ENCODE assay signal across 12 cellular contexts in genomic region chr13:94480672-94481145, GRCh38. TPM values are rescaled to one million over a fixed set of nuclear protein-coding genes. Genes with fewer than 3 reads are reported as not detected.
A peak's percentile ranks its signal among the peaks of the same experiment; 100 is the strongest.
DNase-seq lines count a peak whose midpoint lies in the region; ATAC-seq and TF ChIP-seq lines count a peak whose summit lies in the region.
"Had no signal": no experiment of that assay in that cellular context is flagged by ENCODE, and none has a peak within 500 bp of the region (broad histone marks: within the 10 kb centered on the region; RNA-seq: fewer than 3 reads in every experiment).

No MANE protein-coding gene starts in this region.

- WGBS in psoas muscle, 3 donors: 15 to 34% (median 32%) methylated on average over 3 of the region's 3 CpGs

- H3K36me3 Mint-ChIP-seq in GM23338 (ENCODE audit: low read depth): no peaks in the 10 kb centered on the region
- H3K36me3 Mint-ChIP-seq: activated CD8-positive, alpha-beta memory T cell treated with anti-CD3 and anti-CD28 coated beads, Interleukin-2, amount 10 ng/mL, durations not matched to agents 7 days and 5 days had no signal

- no peak for TF ChIP-seq CTCF in GM23338 (conservative IDR thresholded peaks at IDR 0.05; ENCODE audit: low read depth in 2 of 2)
- TF ChIP-seq CTCF in psoas muscle (IDR thresholded peaks at IDR 0.05): no peak

- intact Hi-C loops in psoas muscle (cut with DNase I): no loop called here

- no peaks in the 10 kb centered on the region; the same call in 2 of the 3 replicates for H3K4me1 Mint-ChIP-seq in GM23338

- H3K9me2 ChIP-seq in GM23338 (ENCODE audit: insufficient read depth): peaks cover 5% of the 10 kb centered on the region; the same call in 1 of the 2 replicates

- no peak for DNase-seq in GM23338 (ENCODE audit: low spot score)
- DNase-seq in NCI-H69 (lab: John Stamatoyannopoulos, UW): peak; percentile 25
- DNase-seq in dedifferentiated amniotic fluid mesenchymal stem cell (ENCODE audit: extremely low spot score): peak; percentile 69
- DNase-seq in psoas muscle: peak; percentile 45 to 77
- DNase-seq in DMS153 treated with DMSO at 0.1 percent for 48 hours (lab: John Stamatoyannopoulos, UW; ENCODE audit: unreplicated experiment): no peak
- DNase-seq: activated CD8-positive, alpha-beta memory T cell treated with anti-CD3 and anti-CD28 coated beads, Interleukin-2, amount 10 ng/mL, durations not matched to agents 7 days and 5 days; NCI-H1436 treated with DMSO at 0.1 percent for 48 hours had no signal

- H3K27ac Mint-ChIP-seq in GM23338: no peak overlapping the region
- H3K27ac Mint-ChIP-seq: activated CD8-positive, alpha-beta memory T cell treated with anti-CD3 and anti-CD28 coated beads, Interleukin-2, amount 10 ng/mL, durations not matched to agents 7 days and 5 days had no signal

- H3K9me3 Mint-ChIP-seq in GM23338: no peaks in the 10 kb centered on the region

- no peak for ATAC-seq in GM23338
- peak; percentile 28 to 73 (median 60) for ATAC-seq in psoas muscle
- ATAC-seq in GM19395 (IDR thresholded peaks at IDR 0.05; ENCODE audit: unreplicated experiment): no peak
- no peak for ATAC-seq in HG03571 (IDR thresholded peaks at IDR 0.05; ENCODE audit: unreplicated experiment)
- ATAC-seq: activated CD8-positive, alpha-beta memory T cell treated with anti-CD3 and anti-CD28 coated beads, Interleukin-2, amount 10 ng/mL, durations not matched to agents 7 days and 5 days had no signal

- H3K4me3 ChIP-seq in GM23338 (no peak overlapping the region), psoas muscle (no peak overlapping the region)
- H3K4me3 ChIP-seq: coronary artery, SJSA1 had no signal

- no peaks in the 10 kb centered on the region for H3K79me2 ChIP-seq in GM23338 (replicated peaks; ENCODE audit: insufficient read depth)

- no peaks in the 10 kb centered on the region for H3K27me3 Mint-ChIP-seq in GM23338 (ENCODE audit: insufficient read depth, low read depth, poor library complexity)
- H3K27me3 Mint-ChIP-seq: activated CD8-positive, alpha-beta memory T cell treated with anti-CD3 and anti-CD28 coated beads, Interleukin-2, amount 10 ng/mL, durations not matched to agents 7 days and 5 days had no signal

- no peaks in the 10 kb centered on the region for H3K9me3 ChIP-seq in psoas muscle
- H3K9me3 ChIP-seq: SJSA1 had no signal

- no peaks in the 10 kb centered on the region for H3F3A ChIP-seq in GM23338 (replicated peaks; ENCODE audit: low read depth)

- no peak overlapping the region for H3K27ac ChIP-seq in GM23338 (ENCODE audit: low read depth)
- peak overlapping the region; percentile 2 for H3K27ac ChIP-seq in psoas muscle
- H3K27ac ChIP-seq: SJSA1 had no signal

- H2AFZ ChIP-seq in GM23338: peak overlapping the region; percentile 59

- no peaks in the 10 kb centered on the region; the same call in 1 of the 2 replicates for H3K4me1 ChIP-seq in GM23338 (ENCODE audit: insufficient read depth)
- H3K4me1 ChIP-seq in psoas muscle: no peaks in the 10 kb centered on the region
- H3K4me1 ChIP-seq: SJSA1 had no signal

- H3K36me3 ChIP-seq in GM23338 (ENCODE audit: insufficient read depth) (no peaks in the 10 kb centered on the region), psoas muscle (ENCODE audit: insufficient read depth in 1 of 2, low read depth in 1 of 2) (no peaks in the 10 kb centered on the region)
- H3K36me3 ChIP-seq: SJSA1 had no signal

- no peak overlapping the region for H3K4me2 ChIP-seq in GM23338

- no peaks in the 10 kb centered on the region for H4K20me1 ChIP-seq in GM23338 (replicated peaks; ENCODE audit: insufficient read depth)

- H3K27me3 ChIP-seq in GM23338 (ENCODE audit: insufficient read depth) (no peaks in the 10 kb centered on the region), psoas muscle (ENCODE audit: insufficient read depth in 3 of 3, low read length in 2 of 3) (peaks cover 0 to 2% (median 0%) of the 10 kb centered on the region in 3 donors)
- H3K27me3 ChIP-seq: SJSA1 had no signal

- no peak overlapping the region for H3K4me3 Mint-ChIP-seq in GM23338
- H3K4me3 Mint-ChIP-seq: activated CD8-positive, alpha-beta memory T cell treated with anti-CD3 and anti-CD28 coated beads, Interleukin-2, amount 10 ng/mL, durations not matched to agents 7 days and 5 days had no signal

TF ChIP-seq in GM23338, 12 proteins besides CTCF, POLR2A, EP300 and RAD21:
- TF ChIP-seq NANOG (IDR thresholded peaks at IDR 0.05; ENCODE audit: borderline replicate concordance) (no peak), REST (IDR thresholded peaks at IDR 0.05; ENCODE audit: unreplicated experiment) (no peak), ZNF331 (CRISPR knock-in tag; IDR thresholded peaks at IDR 0.05; ENCODE audit: low read depth) (no peak)
TF ChIP-seq in GM23338: peak in this region for 0.

RNA-seq across cellular contexts. Expression of gene DCT, which starts 1.2 kb away (rescaled TPM):
- total RNA-seq in GM23338 (2014; rRNA removed; shearing (Covaris generic)): 0.14 TPM in 1 of 2 replicates, not detected in the other
- polyA plus RNA-seq in GM23338 (2016; fragmentation: Nextera tagmentation; extraction: Ambion mirVana) (not detected in 2 replicates), psoas muscle (under 1 TPM; 0.04 to 0.18 (median 0.05) TPM)
- under 1 TPM; 0.22 to 0.64 (median 0.37) TPM for total RNA-seq in psoas muscle
- total RNA-seq: pulmonary artery endothelial cell, SJSA1 had no signal

Comparison
In these comparisons a context has a peak if more than half of its experiments do, and no peak if none do; other contexts are left out.
1. ATAC-seq: peak in psoas muscle (4 of 4); none in GM23338 (single experiment), GM19395 (single experiment) and HG03571 (single experiment).
2. DNase-seq: peak in NCI-H69 (single experiment), dedifferentiated amniotic fluid mesenchymal stem cell (single experiment) and psoas muscle (2 of 2); none in GM23338 (single experiment) and DMS153 treated with DMSO at 0.1 percent for 48 hours (single experiment).